1 cellular context compared by ENCODE assay signal in the genomic region with DNA sequence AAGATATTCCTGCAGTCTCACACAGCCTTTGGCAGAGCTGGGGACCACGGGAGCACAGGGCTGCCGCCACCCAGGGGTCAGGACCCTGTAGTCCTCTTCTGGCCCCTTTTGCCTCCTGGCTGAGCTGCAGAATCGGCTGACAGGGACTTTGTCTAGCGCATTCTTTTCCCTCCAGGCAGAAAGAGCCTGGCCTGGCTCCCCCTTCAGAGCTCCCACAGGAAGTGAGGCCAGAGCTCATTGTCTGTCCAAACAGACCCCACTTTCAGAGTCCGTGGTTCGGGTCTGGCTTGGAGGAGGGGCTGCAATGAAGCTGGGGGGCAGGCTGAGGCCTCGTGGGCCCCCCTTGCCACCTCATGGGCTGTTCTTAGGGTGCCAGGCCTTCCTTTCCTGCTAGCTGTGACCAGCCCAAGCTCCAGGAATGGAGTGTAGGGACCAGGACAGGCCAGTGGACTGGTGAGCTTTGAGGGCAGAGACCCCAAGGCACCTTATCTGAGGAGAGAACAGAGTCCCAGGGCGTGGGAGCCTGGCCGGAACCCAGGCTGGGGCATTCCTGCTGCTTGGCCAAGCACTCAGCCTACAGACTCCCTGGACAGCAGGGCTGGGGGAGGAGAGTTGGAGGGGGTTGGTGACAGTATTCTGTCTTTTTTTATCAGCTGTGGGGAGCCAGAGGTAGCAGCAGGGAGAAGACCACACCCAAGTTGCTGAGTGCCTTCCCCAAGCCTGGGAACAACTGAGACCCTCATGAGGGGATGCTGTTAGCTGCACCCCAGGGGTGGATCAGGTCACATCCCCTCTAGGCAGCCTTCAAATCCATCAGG.
A peak's percentile ranks its signal among the peaks of the same experiment; 100 is the strongest.
TF ChIP-seq lines count a peak whose summit lies in the region.

No MANE protein-coding gene starts in this region.

TF ChIP-seq in HepG2, 621 proteins besides CTCF, POLR2A, EP300 and RAD21 (continued from another document and continues in another):
- TF ChIP-seq ZNF317 (CRISPR knock-in tag; IDR thresholded peaks at IDR 0.05) = no peak
- peak; percentile 29; the same call in 1 of the 2 replicates for TF ChIP-seq KDM5B (CRISPR knock-in tag; IDR thresholded peaks at IDR 0.05; ENCODE audit: borderline replicate concordance)
- TF ChIP-seq ELF1 (CRISPR knock-in tag; IDR thresholded peaks at IDR 0.05) = peak; percentile 36; the same call in 1 of the 2 replicates
- TF ChIP-seq, protein P1, sequence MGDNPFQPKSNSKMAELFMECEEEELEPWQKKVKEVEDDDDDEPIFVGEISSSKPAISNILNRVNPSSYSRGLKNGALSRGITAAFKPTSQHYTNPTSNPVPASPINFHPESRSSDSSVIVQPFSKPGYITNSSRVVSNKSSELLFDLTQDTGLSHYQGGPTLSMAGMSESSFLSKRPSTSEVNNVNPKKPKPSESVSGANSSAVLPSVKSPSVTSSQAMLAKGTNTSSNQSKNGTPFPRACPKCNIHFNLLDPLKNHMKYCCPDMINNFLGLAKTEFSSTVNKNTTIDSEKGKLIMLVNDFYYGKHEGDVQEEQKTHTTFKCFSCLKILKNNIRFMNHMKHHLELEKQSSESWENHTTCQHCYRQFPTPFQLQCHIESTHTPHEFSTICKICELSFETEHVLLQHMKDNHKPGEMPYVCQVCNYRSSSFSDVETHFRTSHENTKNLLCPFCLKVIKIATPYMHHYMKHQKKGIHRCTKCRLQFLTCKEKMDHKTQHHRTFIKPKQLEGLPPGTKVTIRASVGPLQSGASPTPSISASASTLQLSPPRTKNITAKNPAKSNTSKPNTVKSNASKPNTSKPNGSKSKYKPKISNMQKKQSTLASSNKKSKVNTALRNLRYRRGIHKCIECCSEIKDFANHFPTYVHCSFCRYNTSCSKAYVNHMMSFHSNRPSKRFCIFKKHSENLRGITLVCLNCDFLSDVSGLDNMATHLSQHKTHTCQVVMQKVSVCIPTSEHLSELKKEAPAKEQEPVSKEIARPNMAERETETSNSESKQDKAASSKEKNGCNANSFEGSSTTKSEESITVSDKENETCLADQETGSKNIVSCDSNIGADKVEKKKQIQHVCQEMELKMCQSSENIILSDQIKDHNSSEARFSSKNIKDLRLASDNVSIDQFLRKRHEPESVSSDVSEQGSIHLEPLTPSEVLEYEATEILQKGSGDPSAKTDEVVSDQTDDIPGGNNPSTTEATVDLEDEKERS (CRISPR knock-in tag; IDR thresholded peaks at IDR 0.05) = no peak
- no peak for TF ChIP-seq ZSCAN12 (CRISPR knock-in tag; IDR thresholded peaks at IDR 0.05)
- TF ChIP-seq, protein P2, sequence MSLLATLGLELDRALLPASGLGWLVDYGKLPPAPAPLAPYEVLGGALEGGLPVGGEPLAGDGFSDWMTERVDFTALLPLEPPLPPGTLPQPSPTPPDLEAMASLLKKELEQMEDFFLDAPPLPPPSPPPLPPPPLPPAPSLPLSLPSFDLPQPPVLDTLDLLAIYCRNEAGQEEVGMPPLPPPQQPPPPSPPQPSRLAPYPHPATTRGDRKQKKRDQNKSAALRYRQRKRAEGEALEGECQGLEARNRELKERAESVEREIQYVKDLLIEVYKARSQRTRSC (CRISPR knock-in tag; IDR thresholded peaks at IDR 0.05; ENCODE audit: low read depth) = no peak
- TF ChIP-seq FOXA3 (CRISPR knock-in tag; IDR thresholded peaks at IDR 0.05) = no peak
- TF ChIP-seq, protein P3, sequence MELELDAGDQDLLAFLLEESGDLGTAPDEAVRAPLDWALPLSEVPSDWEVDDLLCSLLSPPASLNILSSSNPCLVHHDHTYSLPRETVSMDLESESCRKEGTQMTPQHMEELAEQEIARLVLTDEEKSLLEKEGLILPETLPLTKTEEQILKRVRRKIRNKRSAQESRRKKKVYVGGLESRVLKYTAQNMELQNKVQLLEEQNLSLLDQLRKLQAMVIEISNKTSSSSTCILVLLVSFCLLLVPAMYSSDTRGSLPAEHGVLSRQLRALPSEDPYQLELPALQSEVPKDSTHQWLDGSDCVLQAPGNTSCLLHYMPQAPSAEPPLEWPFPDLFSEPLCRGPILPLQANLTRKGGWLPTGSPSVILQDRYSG (CRISPR knock-in tag; IDR thresholded peaks at IDR 0.05) = no peak
- TF ChIP-seq ZNF629 (CRISPR knock-in tag; conservative IDR thresholded peaks at IDR 0.05) = no peak
- no peak for TF ChIP-seq RBM22 (optimal IDR thresholded peaks at IDR 0.05; ENCODE audit: low read length)
- TF ChIP-seq IKZF1 (IDR thresholded peaks at IDR 0.05) = no peak
- TF ChIP-seq, protein P4, sequence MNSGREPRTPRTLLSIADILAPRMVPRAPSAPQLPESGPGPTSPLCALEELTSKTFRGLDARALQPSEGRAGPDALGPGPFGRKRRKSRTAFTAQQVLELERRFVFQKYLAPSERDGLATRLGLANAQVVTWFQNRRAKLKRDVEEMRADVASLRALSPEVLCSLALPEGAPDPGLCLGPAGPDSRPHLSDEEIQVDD (CRISPR knock-in tag; IDR thresholded peaks at IDR 0.05; ENCODE audit: borderline replicate concordance) = no peak
- TF ChIP-seq FOXK1 (CRISPR knock-in tag; IDR thresholded peaks at IDR 0.05; ENCODE audit: borderline replicate concordance, low read depth) = no peak
- TF ChIP-seq CREM (IDR thresholded peaks at IDR 0.05) = no peak
- no peak for TF ChIP-seq CREM (CRISPR knock-in tag; IDR thresholded peaks at IDR 0.05)
- no peak for TF ChIP-seq ZNF644 (CRISPR knock-in tag; IDR thresholded peaks at IDR 0.05; ENCODE audit: low read depth)
- TF ChIP-seq JARID2 (CRISPR knock-in tag; IDR thresholded peaks at IDR 0.05; ENCODE audit: insufficient replicate concordance) = no peak
- TF ChIP-seq KAT7 (CRISPR knock-in tag; IDR thresholded peaks at IDR 0.05; ENCODE audit: borderline replicate concordance) = no peak
- TF ChIP-seq ZNF816 (CRISPR knock-in tag; IDR thresholded peaks at IDR 0.05; ENCODE audit: borderline replicate concordance) = no peak
- no peak for TF ChIP-seq ZFAT (CRISPR knock-in tag; conservative IDR thresholded peaks at IDR 0.05)
- TF ChIP-seq, protein P5, sequence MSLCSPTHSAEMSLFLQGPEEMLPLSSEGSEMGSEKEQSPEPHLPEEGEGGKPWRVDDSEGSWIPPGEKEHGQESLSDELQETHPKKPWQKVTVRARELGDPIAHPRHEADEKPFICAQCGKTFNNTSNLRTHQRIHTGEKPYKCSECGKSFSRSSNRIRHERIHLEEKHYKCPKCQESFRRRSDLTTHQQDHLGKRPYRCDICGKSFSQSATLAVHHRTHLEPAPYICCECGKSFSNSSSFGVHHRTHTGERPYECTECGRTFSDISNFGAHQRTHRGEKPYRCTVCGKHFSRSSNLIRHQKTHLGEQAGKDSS (CRISPR knock-in tag; IDR thresholded peaks at IDR 0.05; ENCODE audit: borderline replicate concordance, low read depth) = no peak
- TF ChIP-seq RBAK (CRISPR knock-in tag; IDR thresholded peaks at IDR 0.05) = no peak
- TF ChIP-seq, protein P6, sequence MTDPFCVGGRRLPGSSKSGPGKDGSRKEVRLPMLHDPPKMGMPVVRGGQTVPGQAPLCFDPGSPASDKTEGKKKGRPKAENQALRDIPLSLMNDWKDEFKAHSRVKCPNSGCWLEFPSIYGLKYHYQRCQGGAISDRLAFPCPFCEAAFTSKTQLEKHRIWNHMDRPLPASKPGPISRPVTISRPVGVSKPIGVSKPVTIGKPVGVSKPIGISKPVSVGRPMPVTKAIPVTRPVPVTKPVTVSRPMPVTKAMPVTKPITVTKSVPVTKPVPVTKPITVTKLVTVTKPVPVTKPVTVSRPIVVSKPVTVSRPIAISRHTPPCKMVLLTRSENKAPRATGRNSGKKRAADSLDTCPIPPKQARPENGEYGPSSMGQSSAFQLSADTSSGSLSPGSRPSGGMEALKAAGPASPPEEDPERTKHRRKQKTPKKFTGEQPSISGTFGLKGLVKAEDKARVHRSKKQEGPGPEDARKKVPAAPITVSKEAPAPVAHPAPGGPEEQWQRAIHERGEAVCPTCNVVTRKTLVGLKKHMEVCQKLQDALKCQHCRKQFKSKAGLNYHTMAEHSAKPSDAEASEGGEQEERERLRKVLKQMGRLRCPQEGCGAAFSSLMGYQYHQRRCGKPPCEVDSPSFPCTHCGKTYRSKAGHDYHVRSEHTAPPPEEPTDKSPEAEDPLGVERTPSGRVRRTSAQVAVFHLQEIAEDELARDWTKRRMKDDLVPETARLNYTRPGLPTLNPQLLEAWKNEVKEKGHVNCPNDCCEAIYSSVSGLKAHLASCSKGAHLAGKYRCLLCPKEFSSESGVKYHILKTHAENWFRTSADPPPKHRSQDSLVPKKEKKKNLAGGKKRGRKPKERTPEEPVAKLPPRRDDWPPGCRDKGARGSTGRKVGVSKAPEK (CRISPR knock-in tag; IDR thresholded peaks at IDR 0.05; ENCODE audit: borderline replicate concordance) = no peak
- TF ChIP-seq YEATS4 (CRISPR knock-in tag; IDR thresholded peaks at IDR 0.05; ENCODE audit: borderline replicate concordance) = 0 out of 2 replicates have a peak, but pooled peaks have one; percentile 33
- 0 out of 2 replicates have a peak, but pooled peaks have one; percentile 55 for TF ChIP-seq ZNF724P (CRISPR knock-in tag; IDR thresholded peaks at IDR 0.05; ENCODE audit: borderline replicate concordance)
- no peak for TF ChIP-seq ZNF136 (CRISPR knock-in tag; IDR thresholded peaks at IDR 0.05; ENCODE audit: low read depth)
- TF ChIP-seq ZIK1 (CRISPR knock-in tag; IDR thresholded peaks at IDR 0.05; ENCODE audit: borderline replicate concordance, low read depth) = no peak
- no peak for TF ChIP-seq ZC3H13 (CRISPR knock-in tag; IDR thresholded peaks at IDR 0.05)
- TF ChIP-seq ZFYVE20 (CRISPR knock-in tag; IDR thresholded peaks at IDR 0.05; ENCODE audit: borderline replicate concordance, low read depth) = no peak
- TF ChIP-seq SRSF9 (IDR thresholded peaks at IDR 0.05; ENCODE audit: borderline replicate concordance, insufficient read depth, low read depth, low read length, poor library complexity, severe bottlenecking) = no peak
- peak; percentile 36; the same call in 1 of the 2 replicates for TF ChIP-seq NCOA1 (CRISPR knock-in tag; IDR thresholded peaks at IDR 0.05)
- no peak for TF ChIP-seq ZNF10 (CRISPR knock-in tag; IDR thresholded peaks at IDR 0.05; ENCODE audit: borderline replicate concordance, low read depth)
- TF ChIP-seq STAT5B (CRISPR knock-in tag; IDR thresholded peaks at IDR 0.05) = no peak
- TF ChIP-seq, protein P7, sequence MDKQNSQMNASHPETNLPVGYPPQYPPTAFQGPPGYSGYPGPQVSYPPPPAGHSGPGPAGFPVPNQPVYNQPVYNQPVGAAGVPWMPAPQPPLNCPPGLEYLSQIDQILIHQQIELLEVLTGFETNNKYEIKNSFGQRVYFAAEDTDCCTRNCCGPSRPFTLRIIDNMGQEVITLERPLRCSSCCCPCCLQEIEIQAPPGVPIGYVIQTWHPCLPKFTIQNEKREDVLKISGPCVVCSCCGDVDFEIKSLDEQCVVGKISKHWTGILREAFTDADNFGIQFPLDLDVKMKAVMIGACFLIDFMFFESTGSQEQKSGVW (CRISPR knock-in tag; IDR thresholded peaks at IDR 0.05; ENCODE audit: borderline replicate concordance) = no peak
- TF ChIP-seq ELF3 (CRISPR knock-in tag; IDR thresholded peaks at IDR 0.05) = no peak
- no peak for TF ChIP-seq ZNF468 (CRISPR knock-in tag; IDR thresholded peaks at IDR 0.05)
- no peak for TF ChIP-seq FOXK2 (IDR thresholded peaks at IDR 0.05)
- TF ChIP-seq CAMTA2 (CRISPR knock-in tag; IDR thresholded peaks at IDR 0.05; ENCODE audit: borderline replicate concordance) = no peak
- no peak for TF ChIP-seq ZSCAN9 (CRISPR knock-in tag; IDR thresholded peaks at IDR 0.05; ENCODE audit: borderline replicate concordance)
- TF ChIP-seq, protein P8, sequence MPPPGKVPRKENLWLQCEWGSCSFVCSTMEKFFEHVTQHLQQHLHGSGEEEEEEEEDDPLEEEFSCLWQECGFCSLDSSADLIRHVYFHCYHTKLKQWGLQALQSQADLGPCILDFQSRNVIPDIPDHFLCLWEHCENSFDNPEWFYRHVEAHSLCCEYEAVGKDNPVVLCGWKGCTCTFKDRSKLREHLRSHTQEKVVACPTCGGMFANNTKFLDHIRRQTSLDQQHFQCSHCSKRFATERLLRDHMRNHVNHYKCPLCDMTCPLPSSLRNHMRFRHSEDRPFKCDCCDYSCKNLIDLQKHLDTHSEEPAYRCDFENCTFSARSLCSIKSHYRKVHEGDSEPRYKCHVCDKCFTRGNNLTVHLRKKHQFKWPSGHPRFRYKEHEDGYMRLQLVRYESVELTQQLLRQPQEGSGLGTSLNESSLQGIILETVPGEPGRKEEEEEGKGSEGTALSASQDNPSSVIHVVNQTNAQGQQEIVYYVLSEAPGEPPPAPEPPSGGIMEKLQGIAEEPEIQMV (CRISPR knock-in tag; IDR thresholded peaks at IDR 0.05; ENCODE audit: low read depth) = no peak
- no peak for TF ChIP-seq ZNF44 (CRISPR knock-in tag; IDR thresholded peaks at IDR 0.05)
- no peak for TF ChIP-seq ZNF207 (IDR thresholded peaks at IDR 0.05; ENCODE audit: borderline replicate concordance)
- TF ChIP-seq, protein P9, sequence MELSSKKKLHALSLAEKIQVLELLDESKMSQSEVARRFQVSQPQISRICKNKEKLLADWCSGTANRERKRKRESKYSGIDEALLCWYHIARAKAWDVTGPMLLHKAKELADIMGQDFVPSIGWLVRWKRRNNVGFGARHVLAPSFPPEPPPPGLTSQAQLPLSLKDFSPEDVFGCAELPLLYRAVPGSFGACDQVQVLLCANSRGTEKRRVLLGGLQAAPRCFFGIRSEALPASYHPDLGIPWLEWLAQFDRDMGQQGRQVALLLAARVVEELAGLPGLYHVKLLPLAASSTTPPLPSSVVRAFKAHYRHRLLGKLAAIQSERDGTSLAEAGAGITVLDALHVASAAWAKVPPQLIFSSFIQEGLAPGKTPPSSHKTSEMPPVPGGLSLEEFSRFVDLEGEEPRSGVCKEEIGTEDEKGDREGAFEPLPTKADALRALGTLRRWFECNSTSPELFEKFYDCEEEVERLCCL (CRISPR knock-in tag; IDR thresholded peaks at IDR 0.05; ENCODE audit: borderline replicate concordance) = no peak
- TF ChIP-seq, protein P10, sequence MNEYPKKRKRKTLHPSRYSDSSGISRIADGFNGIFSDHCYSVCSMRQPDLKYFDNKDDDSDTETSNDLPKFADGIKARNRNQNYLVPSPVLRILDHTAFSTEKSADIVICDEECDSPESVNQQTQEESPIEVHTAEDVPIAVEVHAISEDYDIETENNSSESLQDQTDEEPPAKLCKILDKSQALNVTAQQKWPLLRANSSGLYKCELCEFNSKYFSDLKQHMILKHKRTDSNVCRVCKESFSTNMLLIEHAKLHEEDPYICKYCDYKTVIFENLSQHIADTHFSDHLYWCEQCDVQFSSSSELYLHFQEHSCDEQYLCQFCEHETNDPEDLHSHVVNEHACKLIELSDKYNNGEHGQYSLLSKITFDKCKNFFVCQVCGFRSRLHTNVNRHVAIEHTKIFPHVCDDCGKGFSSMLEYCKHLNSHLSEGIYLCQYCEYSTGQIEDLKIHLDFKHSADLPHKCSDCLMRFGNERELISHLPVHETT (CRISPR knock-in tag; conservative IDR thresholded peaks at IDR 0.05) = no peak
- TF ChIP-seq, protein P11, sequence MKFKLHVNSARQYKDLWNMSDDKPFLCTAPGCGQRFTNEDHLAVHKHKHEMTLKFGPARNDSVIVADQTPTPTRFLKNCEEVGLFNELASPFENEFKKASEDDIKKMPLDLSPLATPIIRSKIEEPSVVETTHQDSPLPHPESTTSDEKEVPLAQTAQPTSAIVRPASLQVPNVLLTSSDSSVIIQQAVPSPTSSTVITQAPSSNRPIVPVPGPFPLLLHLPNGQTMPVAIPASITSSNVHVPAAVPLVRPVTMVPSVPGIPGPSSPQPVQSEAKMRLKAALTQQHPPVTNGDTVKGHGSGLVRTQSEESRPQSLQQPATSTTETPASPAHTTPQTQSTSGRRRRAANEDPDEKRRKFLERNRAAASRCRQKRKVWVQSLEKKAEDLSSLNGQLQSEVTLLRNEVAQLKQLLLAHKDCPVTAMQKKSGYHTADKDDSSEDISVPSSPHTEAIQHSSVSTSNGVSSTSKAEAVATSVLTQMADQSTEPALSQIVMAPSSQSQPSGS (CRISPR knock-in tag; IDR thresholded peaks at IDR 0.05) = no peak
- no peak for TF ChIP-seq ZNF567 (CRISPR knock-in tag; IDR thresholded peaks at IDR 0.05; ENCODE audit: borderline replicate concordance)
